ENCODE assay signal across 26 cellular contexts in genomic region chrX:41963348-41963747, GRCh38.
"Had no signal": no experiment of that assay in that cellular context is flagged by ENCODE, and none has a peak within 500 bp of the region (broad histone marks: within the 10 kb centered on the region; RNA-seq: fewer than 3 reads in every experiment).

No MANE protein-coding gene starts in this region.

- H3K4me3 ChIP-seq: ovary, prostate gland, thyroid gland, upper lobe of right lung had no signal

- H3K9me3 ChIP-seq: neutrophil, ovary, prostate gland, thyroid gland, upper lobe of right lung had no signal

- ATAC-seq: activated T-cell treated with anti-CD3 and anti-CD28 coated beads, Interleukin-2, amount 50 U/mL, for 4 hours; left ventricle myocardium superior; upper lobe of right lung had no signal

- H3K4me1 ChIP-seq: prostate gland, thyroid gland, upper lobe of right lung had no signal

- DNase-seq: activated CD4-positive, alpha-beta T cell treated with anti-CD3 and anti-CD28 coated beads, Interleukin-2, amount 50 U/mL, for 1 hour; activated CD4-positive, CD25-positive, alpha-beta regulatory T cell treated with anti-CD3 and anti-CD28 coated beads, Interleukin-2, amount 50 U/mL, for 72 hours; activated CD8-positive, alpha-beta memory T cell treated with anti-CD3 and anti-CD28 coated beads for 24 hours; activated CD8-positive, alpha-beta memory T cell treated with anti-CD3 and anti-CD28 coated beads, Interleukin-2, amount 50 U/mL, for 48 hours; activated naive CD4-positive, alpha-beta T cell; activated naive CD8-positive, alpha-beta T cell treated with anti-CD3 and anti-CD28 coated beads for 36 hours; activated T-cell treated with anti-CD3 and anti-CD28 coated beads, Interleukin-2, amount 50 U/mL, for 4 hours; cerebellar nuclear complex; effector CD8-positive, alpha-beta T cell; hippocampal formation; kidney glomerular epithelial cell; left ventricle myocardium superior; mammary epithelial cell; midbrain; ovary; stimulated activated CD4-positive, alpha-beta T cell treated with anti-CD3 and anti-CD28 coated beads, Interleukin-4, amount 100 ng/mL, for 24 hours; stimulated activated naive CD4-positive, alpha-beta T cell treated with Interleukin-2 at 50 U/mL for 16 hours; substantia nigra; T-helper 9 cell; thyroid gland; upper lobe of right lung; WERI-Rb-1 had no signal

- H3K36me3 ChIP-seq: neutrophil, ovary, prostate gland, thyroid gland, upper lobe of right lung, WERI-Rb-1 had no signal

- H3K27me3 ChIP-seq: neutrophil, ovary, thyroid gland, upper lobe of right lung had no signal

- H3K27ac ChIP-seq: neutrophil, ovary, prostate gland, thyroid gland, upper lobe of right lung, WERI-Rb-1 had no signal

- FAIRE-seq: bronchial epithelial cell, frontal cortex had no signal
